Comparison of ENCODE assay signal across 8 cellular contexts in the genomic region with DNA sequence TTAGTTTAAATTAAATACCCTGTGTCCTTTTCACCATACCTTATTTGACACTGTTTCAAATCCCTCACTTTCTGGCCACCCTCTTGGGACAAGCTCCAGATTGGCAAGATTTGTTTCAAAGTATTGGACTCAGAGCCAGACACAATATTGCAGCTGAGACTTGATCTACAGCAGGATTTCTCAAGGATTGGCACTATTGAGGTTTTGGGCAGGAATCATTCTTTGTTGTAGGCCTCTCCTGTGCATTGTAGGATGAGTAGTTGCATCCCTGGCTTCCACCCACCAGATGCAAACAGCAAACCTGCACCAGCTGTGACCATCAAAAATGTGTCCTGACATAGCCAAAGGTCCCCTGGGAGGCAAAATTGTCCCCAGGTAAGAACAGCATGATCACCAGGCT.
"Had no signal": no experiment of that assay in that cellular context is flagged by ENCODE, and none has a peak within 500 bp of the region (broad histone marks: within the 10 kb centered on the region; RNA-seq: fewer than 3 reads in every experiment).

No MANE protein-coding gene starts in this region.

- DNase-seq: GDM1, GF-D8 had no signal

- ATAC-seq: GM12878 had no signal

- FAIRE-seq: G401.6, GM12878, GM12891, GM12892, GM18507, GM19239 had no signal

- H3K4me3 ChIP-seq: GM12878 had no signal
